ENCODE assay signal across 1 cellular context in the genomic region with DNA sequence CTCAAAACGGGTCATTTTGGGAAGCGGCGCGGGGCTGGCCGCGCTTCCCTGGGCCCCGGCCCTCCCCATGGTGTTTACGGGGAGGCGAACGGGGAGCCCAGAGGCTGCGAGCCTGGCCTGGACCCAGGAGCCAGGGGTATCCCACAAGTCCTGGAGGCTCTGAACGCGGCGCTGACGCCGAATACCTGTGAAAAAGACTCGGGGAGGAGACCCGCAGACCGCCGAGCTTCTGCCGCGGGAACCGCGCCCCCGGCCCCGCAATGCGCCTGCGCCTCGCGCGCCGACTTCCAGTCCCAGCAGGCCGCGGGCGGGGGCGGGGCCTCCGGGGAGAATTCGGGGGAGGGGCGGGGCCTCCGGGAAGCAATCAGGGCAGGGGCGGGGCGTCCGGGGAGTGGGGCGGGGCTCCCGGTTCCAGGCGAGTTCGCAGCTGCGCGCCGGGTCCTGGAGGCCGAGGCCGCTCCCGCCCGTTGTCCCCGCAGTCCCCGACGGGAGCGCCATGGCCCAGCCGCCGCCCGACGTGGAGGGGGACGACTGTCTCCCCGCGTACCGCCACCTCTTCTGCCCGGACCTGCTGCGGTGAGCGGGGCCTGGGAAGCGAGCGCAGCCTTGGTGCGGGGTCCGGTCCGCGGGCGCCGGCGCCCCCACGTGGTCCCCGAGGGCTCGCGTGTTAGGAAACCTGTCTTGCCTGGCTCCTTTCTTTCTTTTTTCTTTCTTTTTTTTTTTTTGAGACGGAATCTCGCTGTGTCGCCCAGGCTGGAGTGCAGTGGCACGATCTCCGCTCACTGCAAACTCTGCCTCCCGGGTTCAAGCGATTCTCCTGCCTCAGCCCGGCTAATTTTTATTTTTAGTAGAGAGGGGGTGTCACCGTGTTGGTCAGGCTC.
TF ChIP-seq lines count a peak whose summit lies in the region.

A gene with protein sequence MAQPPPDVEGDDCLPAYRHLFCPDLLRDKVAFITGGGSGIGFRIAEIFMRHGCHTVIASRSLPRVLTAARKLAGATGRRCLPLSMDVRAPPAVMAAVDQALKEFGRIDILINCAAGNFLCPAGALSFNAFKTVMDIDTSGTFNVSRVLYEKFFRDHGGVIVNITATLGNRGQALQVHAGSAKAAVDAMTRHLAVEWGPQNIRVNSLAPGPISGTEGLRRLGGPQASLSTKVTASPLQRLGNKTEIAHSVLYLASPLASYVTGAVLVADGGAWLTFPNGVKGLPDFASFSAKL (plus strand): TSS at position 418 of the 881 bp plus-strand sequence. CDS start 79 bp downstream, at position 497.

TF ChIP-seq in K562, 482 proteins besides CTCF, POLR2A, EP300 and RAD21 (continued from another document and continues in another):
- no peak for TF ChIP-seq NR0B1 (IDR thresholded peaks at IDR 0.05; ENCODE audit: partially characterized antibody)
- no peak for TF ChIP-seq NFYB (IDR thresholded peaks at IDR 0.05; ENCODE audit: extremely low read depth, insufficient read length)
- no peak for TF ChIP-seq HDGF (IDR thresholded peaks at IDR 0.05)
- TF ChIP-seq CEBPZ (IDR thresholded peaks at IDR 0.05; ENCODE audit: borderline replicate concordance, low read depth, low read length) = no peak
- TF ChIP-seq CBFA2T3 (IDR thresholded peaks at IDR 0.05) = no peak
- TF ChIP-seq SRSF9 (IDR thresholded peaks at IDR 0.05; ENCODE audit: borderline replicate concordance, low read depth, low read length) = no peak
- 0 out of 2 replicates have a peak, but pooled peaks have one; percentile 38 for TF ChIP-seq RNF219 (CRISPR knock-in tag; IDR thresholded peaks at IDR 0.05)
- TF ChIP-seq, protein P1, sequence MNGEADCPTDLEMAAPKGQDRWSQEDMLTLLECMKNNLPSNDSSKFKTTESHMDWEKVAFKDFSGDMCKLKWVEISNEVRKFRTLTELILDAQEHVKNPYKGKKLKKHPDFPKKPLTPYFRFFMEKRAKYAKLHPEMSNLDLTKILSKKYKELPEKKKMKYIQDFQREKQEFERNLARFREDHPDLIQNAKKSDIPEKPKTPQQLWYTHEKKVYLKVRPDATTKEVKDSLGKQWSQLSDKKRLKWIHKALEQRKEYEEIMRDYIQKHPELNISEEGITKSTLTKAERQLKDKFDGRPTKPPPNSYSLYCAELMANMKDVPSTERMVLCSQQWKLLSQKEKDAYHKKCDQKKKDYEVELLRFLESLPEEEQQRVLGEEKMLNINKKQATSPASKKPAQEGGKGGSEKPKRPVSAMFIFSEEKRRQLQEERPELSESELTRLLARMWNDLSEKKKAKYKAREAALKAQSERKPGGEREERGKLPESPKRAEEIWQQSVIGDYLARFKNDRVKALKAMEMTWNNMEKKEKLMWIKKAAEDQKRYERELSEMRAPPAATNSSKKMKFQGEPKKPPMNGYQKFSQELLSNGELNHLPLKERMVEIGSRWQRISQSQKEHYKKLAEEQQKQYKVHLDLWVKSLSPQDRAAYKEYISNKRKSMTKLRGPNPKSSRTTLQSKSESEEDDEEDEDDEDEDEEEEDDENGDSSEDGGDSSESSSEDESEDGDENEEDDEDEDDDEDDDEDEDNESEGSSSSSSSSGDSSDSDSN (IDR thresholded peaks at IDR 0.05; ENCODE audit: borderline replicate concordance in 1 of 2, low read depth in 2 of 2, low read length in 2 of 2) = peak in 1 of 2 experiments; percentile 87; a peak in 2 of 4 replicates
- TF ChIP-seq ARID3B (CRISPR knock-in tag; IDR thresholded peaks at IDR 0.05; ENCODE audit: borderline replicate concordance) = 0 out of 2 replicates have a peak, but pooled peaks have one; percentile 34
- TF ChIP-seq PHF20 (IDR thresholded peaks at IDR 0.05; ENCODE audit: partially characterized antibody) = peak; percentile 32
- no peak; the same call in 1 of the 2 replicates for TF ChIP-seq CBX5 (IDR thresholded peaks at IDR 0.05; ENCODE audit: borderline replicate concordance, low read depth)
- TF ChIP-seq, protein P2, sequence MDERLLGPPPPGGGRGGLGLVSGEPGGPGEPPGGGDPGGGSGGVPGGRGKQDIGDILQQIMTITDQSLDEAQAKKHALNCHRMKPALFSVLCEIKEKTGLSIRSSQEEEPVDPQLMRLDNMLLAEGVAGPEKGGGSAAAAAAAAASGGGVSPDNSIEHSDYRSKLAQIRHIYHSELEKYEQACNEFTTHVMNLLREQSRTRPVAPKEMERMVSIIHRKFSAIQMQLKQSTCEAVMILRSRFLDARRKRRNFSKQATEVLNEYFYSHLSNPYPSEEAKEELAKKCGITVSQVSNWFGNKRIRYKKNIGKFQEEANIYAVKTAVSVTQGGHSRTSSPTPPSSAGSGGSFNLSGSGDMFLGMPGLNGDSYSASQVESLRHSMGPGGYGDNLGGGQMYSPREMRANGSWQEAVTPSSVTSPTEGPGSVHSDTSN (CRISPR knock-in tag; IDR thresholded peaks at IDR 0.05; ENCODE audit: low read depth) = no peak
- TF ChIP-seq, protein P2 (tag; conservative IDR thresholded peaks at IDR 0.05; ENCODE audit: low read depth) = no peak
- TF ChIP-seq ZNF507 (tag; conservative IDR thresholded peaks at IDR 0.05) = no peak
- no peak for TF ChIP-seq TAF7 (tag; IDR thresholded peaks at IDR 0.05)
- TF ChIP-seq CC2D1A (IDR thresholded peaks at IDR 0.05) = peak; percentile 40; the same call in 1 of the 2 replicates
- TF ChIP-seq POLR2G (IDR thresholded peaks at IDR 0.05; ENCODE audit: low read depth, low read length) = peak; percentile 92
- no peak for TF ChIP-seq ZNF311 (CRISPR knock-in tag; IDR thresholded peaks at IDR 0.05)
- TF ChIP-seq, protein P3, sequence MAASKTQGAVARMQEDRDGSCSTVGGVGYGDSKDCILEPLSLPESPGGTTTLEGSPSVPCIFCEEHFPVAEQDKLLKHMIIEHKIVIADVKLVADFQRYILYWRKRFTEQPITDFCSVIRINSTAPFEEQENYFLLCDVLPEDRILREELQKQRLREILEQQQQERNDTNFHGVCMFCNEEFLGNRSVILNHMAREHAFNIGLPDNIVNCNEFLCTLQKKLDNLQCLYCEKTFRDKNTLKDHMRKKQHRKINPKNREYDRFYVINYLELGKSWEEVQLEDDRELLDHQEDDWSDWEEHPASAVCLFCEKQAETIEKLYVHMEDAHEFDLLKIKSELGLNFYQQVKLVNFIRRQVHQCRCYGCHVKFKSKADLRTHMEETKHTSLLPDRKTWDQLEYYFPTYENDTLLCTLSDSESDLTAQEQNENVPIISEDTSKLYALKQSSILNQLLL (CRISPR knock-in tag; IDR thresholded peaks at IDR 0.05; ENCODE audit: borderline replicate concordance) = no peak
- TF ChIP-seq, protein P4, sequence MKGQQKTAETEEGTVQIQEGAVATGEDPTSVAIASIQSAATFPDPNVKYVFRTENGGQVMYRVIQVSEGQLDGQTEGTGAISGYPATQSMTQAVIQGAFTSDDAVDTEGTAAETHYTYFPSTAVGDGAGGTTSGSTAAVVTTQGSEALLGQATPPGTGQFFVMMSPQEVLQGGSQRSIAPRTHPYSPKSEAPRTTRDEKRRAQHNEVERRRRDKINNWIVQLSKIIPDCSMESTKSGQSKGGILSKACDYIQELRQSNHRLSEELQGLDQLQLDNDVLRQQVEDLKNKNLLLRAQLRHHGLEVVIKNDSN (CRISPR knock-in tag; IDR thresholded peaks at IDR 0.05) = peak; percentile 79
- TF ChIP-seq ZNF780A (CRISPR knock-in tag; IDR thresholded peaks at IDR 0.05) = 0 out of 2 replicates have a peak, but pooled peaks have one; percentile 60
- no peak for TF ChIP-seq ARID3A (IDR thresholded peaks at IDR 0.05; ENCODE audit: borderline replicate concordance, low read depth, low read length)
- TF ChIP-seq, protein P5, sequence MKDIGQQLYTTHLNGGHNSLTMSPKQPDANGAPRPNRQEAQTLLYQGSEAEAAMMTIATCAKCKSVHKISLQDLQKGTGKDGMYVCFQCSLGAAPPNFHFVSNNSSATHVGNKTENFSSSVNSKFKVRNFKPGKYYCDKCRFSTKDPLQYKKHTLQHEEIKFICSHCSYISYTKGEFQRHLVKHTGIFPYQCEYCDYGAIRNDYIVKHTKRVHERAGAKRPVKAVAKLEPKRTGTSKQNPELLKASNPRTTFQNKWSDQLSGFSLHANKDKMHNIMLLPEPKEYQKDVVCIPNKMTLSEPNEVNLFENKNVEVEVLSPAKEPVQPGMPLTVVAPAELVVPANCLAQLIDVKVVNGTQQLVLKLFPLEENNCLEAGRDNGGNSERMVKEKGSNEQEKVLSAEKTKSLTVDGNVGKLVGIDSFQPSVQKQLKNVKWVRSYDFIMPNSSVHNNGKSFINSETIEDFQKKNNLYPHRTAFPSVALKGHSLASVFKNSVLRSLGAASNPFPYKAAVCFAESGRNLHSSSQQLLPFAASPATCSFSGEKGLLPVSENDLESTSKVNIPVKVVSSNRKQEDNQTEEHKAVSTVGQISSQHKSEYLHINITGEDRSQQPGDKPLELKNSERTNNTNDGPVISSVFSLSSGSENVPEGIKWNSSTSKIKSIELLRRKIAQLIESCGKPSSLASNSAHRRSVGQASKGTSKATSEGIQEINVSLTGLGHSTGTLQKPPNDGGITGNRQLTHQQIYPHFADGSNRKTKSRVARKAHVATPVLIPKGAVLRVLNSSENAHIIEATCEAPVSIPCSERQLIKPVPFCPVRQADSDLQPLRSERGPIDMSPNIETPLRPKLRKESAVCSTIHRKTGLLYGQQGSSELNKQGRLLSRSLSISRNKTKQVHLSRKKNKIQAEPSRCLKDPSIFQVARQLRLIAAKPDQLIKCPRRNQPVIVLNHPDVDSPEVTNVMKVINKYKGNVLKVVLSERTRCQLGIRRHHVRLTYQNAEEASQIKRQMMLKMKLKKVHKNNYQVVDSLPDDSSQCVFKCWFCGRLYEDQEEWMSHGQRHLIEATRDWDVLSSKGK (CRISPR knock-in tag; IDR thresholded peaks at IDR 0.05) = no peak
